In genomic region chr1:66013371-66013770, GRCh38 we compare ENCODE assay signal across 13 cellular contexts.
"Had no signal": no experiment of that assay in that cellular context is flagged by ENCODE, and none has a peak within 500 bp of the region (broad histone marks: within the 10 kb centered on the region; RNA-seq: fewer than 3 reads in every experiment).

No MANE protein-coding gene starts in this region.

- H3K27ac ChIP-seq: body of pancreas, thyroid gland had no signal

- H3K9me3 ChIP-seq: body of pancreas, thyroid gland had no signal

- H3K4me3 ChIP-seq: body of pancreas, thyroid gland had no signal

- H3K27me3 ChIP-seq: body of pancreas, thyroid gland had no signal

- ATAC-seq: activated CD8-positive, alpha-beta memory T cell treated with anti-CD3 and anti-CD28 coated beads, Interleukin-2, amount 10 ng/mL, durations not matched to agents 7 days and 5 days; body of pancreas; left ventricle myocardium superior had no signal

- H3K36me3 ChIP-seq: thyroid gland had no signal

- H3K4me1 ChIP-seq: body of pancreas, thyroid gland had no signal

- DNase-seq: activated B cell treated with CpG ODN at 0.5 μM for 24 hours; activated CD4-positive, alpha-beta memory T cell treated with anti-CD3 and anti-CD28 coated beads, Interleukin-2, amount 10 ng/mL, durations not matched to agents 7 days and 5 days; activated CD4-positive, alpha-beta T cell treated with anti-CD3 and anti-CD28 coated beads for 48 hours; activated CD8-positive, alpha-beta memory T cell treated with anti-CD3 and anti-CD28 coated beads, Interleukin-2, amount 10 ng/mL, durations not matched to agents 7 days and 5 days; activated naive CD8-positive, alpha-beta T cell treated with anti-CD3 and anti-CD28 coated beads for 36 hours; body of pancreas; left ventricle myocardium superior; retina; stimulated activated CD4-positive, alpha-beta T cell treated with anti-CD3 and anti-CD28 coated beads, Interleukin-12 subunit alpha, Interleukin-12 subunit beta, amount 100 ng/mL, for 4 hours; stimulated activated CD4-positive, alpha-beta T cell treated with anti-CD3 and anti-CD28 coated beads, Interleukin-1b, Interleukin-23, amount 100 ng/mL, for 48 hours; stimulated activated CD8-positive, alpha-beta memory T cell treated with anti-CD3 and anti-CD28 coated beads, Interleukin-4, amount 100 ng/mL, for 48 hours; stimulated activated naive CD4-positive, alpha-beta T cell; thyroid gland had no signal
